8 cellular contexts compared by ENCODE assay signal in genomic region chr12:108611884-108612415, GRCh38. TPM values are rescaled to one million over a fixed set of nuclear protein-coding genes. Genes with fewer than 3 reads are reported as not detected.
DNase-seq lines count a peak whose midpoint lies in the region; ATAC-seq and TF ChIP-seq lines count a peak whose summit lies in the region.

No MANE protein-coding gene starts in this region.

- H3K27me3 ChIP-seq in KMS-11 (ENCODE audit: insufficient read depth, low read depth) = no peaks in the 10 kb centered on the region

- CTCF ChIA-PET in activated CD8-positive, alpha-beta T cell treated with anti-CD3 and anti-CD28 coated beads for 36 hours (lab: Charles Lee) = interaction anchor here (1.1 to 15.6 kb wide), 5 partner anchors 45 to 193 kb away, joined by 3 to 645 read pairs (median 5); partner anchors contain the start of genes ISCU and SART3

- peaks cover 15% of the 10 kb centered on the region for H3K9me3 Mint-ChIP-seq in activated CD8-positive, alpha-beta T cell treated with anti-CD3 and anti-CD28 coated beads for 36 hours

- peaks cover 11% of the 10 kb centered on the region for H3K36me3 Mint-ChIP-seq in activated CD8-positive, alpha-beta T cell treated with anti-CD3 and anti-CD28 coated beads for 36 hours (ENCODE audit: low read depth)

- DNase-seq in Daoy (ENCODE audit: low read depth) (peak; percentile 94), fibroblast of gingiva (ENCODE audit: low read depth) (peak; percentile 46), midbrain (lab: John Stamatoyannopoulos, UW) (no peak)
- peak; percentile 83 for DNase-seq in activated CD8-positive, alpha-beta T cell treated with anti-CD3 and anti-CD28 coated beads for 36 hours
- peak; percentile 46 to 54 for DNase-seq in stimulated activated CD4-positive, alpha-beta T cell treated with anti-CD3 and anti-CD28 coated beads, Interleukin-2, amount 100 ng/mL, for 48 hours

- peak; percentile 43 for ATAC-seq in activated CD8-positive, alpha-beta T cell treated with anti-CD3 and anti-CD28 coated beads for 36 hours
- no peak for ATAC-seq in HG03095 (IDR thresholded peaks at IDR 0.05; ENCODE audit: unreplicated experiment)
- ATAC-seq in HG03108 (IDR thresholded peaks at IDR 0.05; ENCODE audit: unreplicated experiment) = no peak

- peaks cover 27% of the 10 kb centered on the region for H3K4me1 ChIP-seq in KMS-11 (ENCODE audit: low read depth, poor library complexity, severe bottlenecking)

- H3K27me3 Mint-ChIP-seq in activated CD8-positive, alpha-beta T cell treated with anti-CD3 and anti-CD28 coated beads for 36 hours = no peaks in the 10 kb centered on the region

- no peak overlapping the region for H3K4me3 Mint-ChIP-seq in activated CD8-positive, alpha-beta T cell treated with anti-CD3 and anti-CD28 coated beads for 36 hours

- no peak overlapping the region for H3K4me3 ChIP-seq in KMS-11 (IDR thresholded peaks at IDR 0.05; ENCODE audit: insufficient read depth, low read depth, low read length)

- no peak overlapping the region for H3K27ac Mint-ChIP-seq in activated CD8-positive, alpha-beta T cell treated with anti-CD3 and anti-CD28 coated beads for 36 hours

- no peak overlapping the region for H2AFZ ChIP-seq in KMS-11 (ENCODE audit: low read depth)

- peak; percentile 31; the same call in 1 of the 2 replicates for TF ChIP-seq CTCF in KMS-11 (conservative IDR thresholded peaks at IDR 0.05; ENCODE audit: low read depth, low read length)
- peak; percentile 61 for TF ChIP-seq CTCF in activated CD8-positive, alpha-beta T cell treated with anti-CD3 and anti-CD28 coated beads for 36 hours (IDR thresholded peaks at IDR 0.05)

- POLR2A ChIA-PET in activated CD8-positive, alpha-beta T cell treated with anti-CD3 and anti-CD28 coated beads for 36 hours (lab: Charles Lee) = interaction anchor here (1.2 kb wide), 1 partner anchor 28 kb away, joined by 3 read pairs; no protein-coding TSS in a partner anchor

- H3K4me1 Mint-ChIP-seq in activated CD8-positive, alpha-beta T cell treated with anti-CD3 and anti-CD28 coated beads for 36 hours (ENCODE audit: low read depth) = peaks cover 30% of the 10 kb centered on the region

- H3K79me2 ChIP-seq in KMS-11 (ENCODE audit: insufficient read depth, low read depth) = no peaks in the 10 kb centered on the region

- H4K20me1 ChIP-seq in KMS-11 (ENCODE audit: insufficient read depth) = no peaks in the 10 kb centered on the region

- H3K36me3 ChIP-seq in KMS-11 (ENCODE audit: insufficient read depth) = no peaks in the 10 kb centered on the region

- no peak overlapping the region for H3K27ac ChIP-seq in KMS-11

- intact Hi-C loops in activated CD8-positive, alpha-beta T cell treated with anti-CD3 and anti-CD28 coated beads for 36 hours (cut with micrococcal nuclease) = no loop called here

- no peak overlapping the region for H3K9ac ChIP-seq in KMS-11

- no peak overlapping the region for H3K4me2 ChIP-seq in KMS-11

RNA-seq across cellular contexts. Expression of gene TMEM119, which starts 14.1 kb away (rescaled TPM):
- 0.57 and 1.1 TPM in 2 replicates for total RNA-seq in Daoy (2014; rRNA removed; shearing (Covaris generic))
- total RNA-seq in activated CD8-positive, alpha-beta T cell treated with anti-CD3 and anti-CD28 coated beads for 36 hours = not detected

RNA-seq across cellular contexts. Expression of gene SELPLG, which starts 21.7 kb away (rescaled TPM):
- total RNA-seq in Daoy (2014; rRNA removed; shearing (Covaris generic)) = 0.21 and 0.23 TPM in 2 replicates
- 10 to 100 TPM; 22.1 to 23.8 TPM for total RNA-seq in activated CD8-positive, alpha-beta T cell treated with anti-CD3 and anti-CD28 coated beads for 36 hours

RNA-seq across cellular contexts. Expression of gene ISCU, which starts 49.6 kb away (rescaled TPM):
- 127 and 187 TPM in 2 replicates for total RNA-seq in Daoy (2014; rRNA removed; shearing (Covaris generic))
- total RNA-seq in activated CD8-positive, alpha-beta T cell treated with anti-CD3 and anti-CD28 coated beads for 36 hours = 10 to 100 TPM; 69.4 to 70.5 TPM

RNA-seq across cellular contexts. Expression of gene SART3, which starts 51.0 kb away (rescaled TPM):
- total RNA-seq in Daoy (2014; rRNA removed; shearing (Covaris generic)) = 66.8 and 75.9 TPM in 2 replicates
- 10 to 100 TPM; 80.1 to 81.4 TPM for total RNA-seq in activated CD8-positive, alpha-beta T cell treated with anti-CD3 and anti-CD28 coated beads for 36 hours

Comparison
In these comparisons a context has a peak if more than half of its experiments do, and no peak if none do; other contexts are left out.
1. RNA of gene SELPLG, which starts 21.7 kb away (total RNA-seq): 22.1 to 23.8 TPM in activated CD8-positive, alpha-beta T cell treated with anti-CD3 and anti-CD28 coated beads for 36 hours; 0.21 to 0.23 TPM in Daoy; every median in the first group is over 10 times any median in the second.